16 cellular contexts compared by ENCODE assay signal in genomic region chr11:111185259-111185658, GRCh38.
DNase-seq lines count a peak whose midpoint lies in the region; ATAC-seq and TF ChIP-seq lines count a peak whose summit lies in the region.
"Had no signal": no experiment of that assay in that cellular context is flagged by ENCODE, and none has a peak within 500 bp of the region (broad histone marks: within the 10 kb centered on the region; RNA-seq: fewer than 3 reads in every experiment).

No MANE protein-coding gene starts in this region.

- dilution Hi-C loops in IMR-90 (cut with HindIII; ENCODE audit: low sequenced_read_pairs, unreplicated experiment): no loop called here

- intact Hi-C loops in IMR-90 (cut with micrococcal nuclease) (no loop called here), left cardiac atrium (cut with DNase I) (no loop called here)

- H3K14ac ChIP-seq in IMR-90 (replicated peaks; ENCODE audit: low read depth, low read length): peak overlapping the region; percentile 34; the same call in 1 of the 2 replicates

- H3K4me1 Mint-ChIP-seq in osteocyte (ENCODE audit: unreplicated experiment): peaks cover 23% of the 10 kb centered on the region

- TF ChIP-seq CTCF in DOHH2 (IDR thresholded peaks at IDR 0.05; ENCODE audit: low read depth, low read length, poor library complexity, severe bottlenecking) (no peak), IMR-90 (conservative IDR thresholded peaks at IDR 0.05; ENCODE audit: low read depth, low read length) (no peak), osteocyte (IDR thresholded peaks at IDR 0.05) (no peak)

- H4K8ac ChIP-seq in IMR-90 (ENCODE audit: low read depth in 2 of 2, low read length in 2 of 2): peak overlapping the region in 1 of 2 experiments; percentile 61; a peak in 1 of 4 replicates

- POLR2A ChIA-PET in IMR-90 (lab: Charles Lee; ENCODE audit: unreplicated experiment): no interaction called here

- H3K9me3 Mint-ChIP-seq in osteocyte (ENCODE audit: unreplicated experiment): peaks cover 9% of the 10 kb centered on the region
- H3K9me3 Mint-ChIP-seq: activated CD8-positive, alpha-beta T cell treated with anti-CD3 and anti-CD28 coated beads for 36 hours had no signal

- H2AK9ac ChIP-seq in IMR-90 (replicated peaks; ENCODE audit: low read depth, low read length, poor library complexity): no peak overlapping the region

- 0 out of 2 replicates have a peak, but pooled peaks cover 7% of the 10 kb centered on the region for H3K9me3 ChIP-seq in DOHH2 (ENCODE audit: control insufficient read depth, insufficient read depth, low read length)
- H3K9me3 ChIP-seq in IMR-90 (ENCODE audit: control insufficient read depth, insufficient read depth, low read length): no peaks in the 10 kb centered on the region
- H3K9me3 ChIP-seq: body of pancreas had no signal

- H2BK15ac ChIP-seq in IMR-90 (ENCODE audit: low read depth, low read length): no peak overlapping the region; the same call in 2 of the 3 replicates

- no peak overlapping the region for H3K9ac ChIP-seq in IMR-90 (ENCODE audit: low read depth, low read length)

- no peak overlapping the region for H3K56ac ChIP-seq in IMR-90 (ENCODE audit: extremely low read depth, insufficient read depth, low read length)

- peak; percentile 71 for DNase-seq in IMR-90
- DNase-seq in epidermal melanocyte (ENCODE audit: insufficient read length, low spot score): peak; percentile 24
- no peak for DNase-seq in osteocyte (ENCODE audit: extremely low spot score, unreplicated experiment)
- no peak for DNase-seq in mucosa of gallbladder (ENCODE audit: low spot score)
- DNase-seq in left cardiac atrium: no peak
- DNase-seq in middle frontal gyrus (ENCODE audit: extremely low spot score, low spot score): no peak
- no peak for DNase-seq in NCI-H82 (lab: John Stamatoyannopoulos, UW)
- DNase-seq: activated CD8-positive, alpha-beta T cell treated with anti-CD3 and anti-CD28 coated beads for 36 hours; activated effector memory CD4-positive, alpha-beta T cell treated with Interleukin-2 at 50 U/mL for 16 hours; body of pancreas; effector CD8-positive, alpha-beta T cell; KBM-7; kidney; NCI-H146; stimulated activated CD4-positive, alpha-beta T cell treated with anti-CD3 and anti-CD28 coated beads, Interleukin-4, amount 100 ng/mL, for 24 hours had no signal

- no peak overlapping the region for H4K5ac ChIP-seq in IMR-90 (ENCODE audit: low read depth, low read length)

- H2BK20ac ChIP-seq in IMR-90 (ENCODE audit: low read depth, low read length): peak overlapping the region; percentile 22; the same call in 1 of the 2 replicates

- peak overlapping the region; percentile 70; the same call in 1 of the 2 replicates for H3K4ac ChIP-seq in IMR-90 (ENCODE audit: low read depth, low read length)

- TF ChIP-seq POLR2A in IMR-90 (IDR thresholded peaks at IDR 0.05; ENCODE audit: low read depth, low read length): no peak

- H3K36me3 Mint-ChIP-seq in osteocyte (ENCODE audit: unreplicated experiment): peaks cover 4% of the 10 kb centered on the region

- peak overlapping the region; percentile 65 for H3K27ac Mint-ChIP-seq in osteocyte (ENCODE audit: unreplicated experiment)
- H3K27ac Mint-ChIP-seq: activated CD8-positive, alpha-beta T cell treated with anti-CD3 and anti-CD28 coated beads for 36 hours had no signal

- H4K20me1 ChIP-seq in DOHH2 (ENCODE audit: control insufficient read depth, insufficient read depth, low read depth, low read length) (no peaks in the 10 kb centered on the region), IMR-90 (ENCODE audit: insufficient read depth, low read length) (no peaks in the 10 kb centered on the region)

- no CpG with 5 or more reads among the region's 2 CpGs for WGBS in IMR-90 (ENCODE audit: extremely low coverage in 2 of 2, insufficient read length in 1 of 2), 2 experiments

- no peak overlapping the region for H2AK5ac ChIP-seq in IMR-90 (ENCODE audit: low read depth, low read length)

- H3K27ac ChIP-seq in DOHH2 (ENCODE audit: low read depth, low read length) (no peak overlapping the region), IMR-90 (ENCODE audit: insufficient read depth, low read length) (peak overlapping the region; percentile 70; the same call in 1 of the 2 replicates)
- H3K27ac ChIP-seq: body of pancreas had no signal

- H3K4me3 ChIP-seq in DOHH2 (ENCODE audit: low read length): no peak overlapping the region
- no peak overlapping the region for H3K4me3 ChIP-seq in IMR-90 (ENCODE audit: insufficient read depth, low read depth, low read length)
- H3K4me3 ChIP-seq: body of pancreas had no signal

- H3K4me2 ChIP-seq in DOHH2 (ENCODE audit: low read length): peak overlapping the region; percentile 57
- H3K4me2 ChIP-seq in IMR-90 (ENCODE audit: low read depth, low read length): peak overlapping the region; percentile 74

- no TSS peak for BruUV-seq in IMR-90 (replicated peaks; lab: Mats Ljungman, UMichigan)

- H3K23ac ChIP-seq in IMR-90 (ENCODE audit: low read depth, low read length): no peak overlapping the region

- peak overlapping the region; percentile 61; the same call in 1 of the 2 replicates for H4K91ac ChIP-seq in IMR-90 (ENCODE audit: insufficient read depth, low read depth, low read length)

- no peaks in the 10 kb centered on the region for H3K79me1 ChIP-seq in IMR-90 (ENCODE audit: low read depth in 1 of 2, low read length in 2 of 2)

- peak overlapping the region; percentile 62; the same call in 1 of the 2 replicates for H2BK120ac ChIP-seq in IMR-90 (ENCODE audit: low read depth, low read length)

- H3K18ac ChIP-seq in IMR-90 (ENCODE audit: low read depth, low read length): peak overlapping the region; percentile 54

- ATAC-seq in IMR-90 (ENCODE audit: low read depth) (peak; percentile 82), left cardiac atrium (no peak)
- ATAC-seq: activated CD8-positive, alpha-beta T cell treated with anti-CD3 and anti-CD28 coated beads for 36 hours; body of pancreas had no signal

- in situ Hi-C loops in IMR-90 (cut with MboI; ENCODE audit: low sequenced_read_pairs): no loop called here

- H3K27me3 ChIP-seq in DOHH2 (ENCODE audit: control insufficient read depth, low read length) (no peaks in the 10 kb centered on the region), IMR-90 (ENCODE audit: control insufficient read depth, insufficient read depth, low read length) (no peaks in the 10 kb centered on the region)
- H3K27me3 ChIP-seq: body of pancreas had no signal

- peaks cover 3% of the 10 kb centered on the region; the same call in 1 of the 2 replicates for H3F3A ChIP-seq in DOHH2 (ENCODE audit: control insufficient read depth, insufficient read depth)

- H3K4me1 ChIP-seq in DOHH2 (ENCODE audit: control insufficient read depth, low read length) (peaks cover 47% of the 10 kb centered on the region), IMR-90 (ENCODE audit: control insufficient read depth, insufficient read depth, low read length) (peaks cover 10% of the 10 kb centered on the region)
- H3K4me1 ChIP-seq: body of pancreas had no signal

- no peak overlapping the region for H3K4me3 Mint-ChIP-seq in osteocyte (ENCODE audit: unreplicated experiment)
- H3K4me3 Mint-ChIP-seq: activated CD8-positive, alpha-beta T cell treated with anti-CD3 and anti-CD28 coated beads for 36 hours had no signal

- no peaks in the 10 kb centered on the region for H3K27me3 Mint-ChIP-seq in osteocyte (ENCODE audit: unreplicated experiment)

- no peak for TF ChIP-seq RAD21 in IMR-90 (IDR thresholded peaks at IDR 0.05; ENCODE audit: low read length)

- H3K79me2 ChIP-seq in DOHH2 (ENCODE audit: control insufficient read depth, low read length): no peaks in the 10 kb centered on the region

- H3K9me2 ChIP-seq in DOHH2 (replicated peaks; ENCODE audit: control insufficient read depth, low read length): no peaks in the 10 kb centered on the region

- peak overlapping the region; percentile 95 for H2BK5ac ChIP-seq in IMR-90 (ENCODE audit: low read depth, low read length, poor library complexity, severe bottlenecking)

- H3K9me1 ChIP-seq in IMR-90 (ENCODE audit: insufficient read depth, low read length): 0 out of 2 replicates have a peak, but pooled peaks cover 5% of the 10 kb centered on the region

- CTCF ChIA-PET in IMR-90 (lab: Yijun Ruan, JAX): no interaction called here

- H2AFZ ChIP-seq in IMR-90 (replicated peaks; ENCODE audit: low read length, poor library complexity): no peak overlapping the region

- H3K36me3 ChIP-seq in DOHH2 (ENCODE audit: control insufficient read depth, low read length): no peaks in the 10 kb centered on the region
- H3K36me3 ChIP-seq in IMR-90 (ENCODE audit: control insufficient read depth, insufficient read depth, low read length): no peaks in the 10 kb centered on the region

TF ChIP-seq in IMR-90, 13 proteins besides CTCF, POLR2A, EP300 and RAD21 (continues in another document):
- TF ChIP-seq MXI1 (IDR thresholded peaks at IDR 0.05; ENCODE audit: borderline replicate concordance, low read depth, low read length) (no peak), USF2 (IDR thresholded peaks at IDR 0.05; ENCODE audit: low read depth, low read length) (no peak), CEBPB (IDR thresholded peaks at IDR 0.05; ENCODE audit: low read depth, low read length) (no peak), ELK1 (IDR thresholded peaks at IDR 0.05; ENCODE audit: borderline replicate concordance, low read depth, low read length) (no peak), FOS (IDR thresholded peaks at IDR 0.05; ENCODE audit: low read depth, low read length) (no peak), SMC3 (IDR thresholded peaks at IDR 0.05; ENCODE audit: low read depth, low read length) (no peak), NFE2L2 (IDR thresholded peaks at IDR 0.05; ENCODE audit: low read depth, low read length) (no peak), RCOR1 (IDR thresholded peaks at IDR 0.05; ENCODE audit: insufficient replicate concordance, low read length) (no peak), MAFK (IDR thresholded peaks at IDR 0.05; ENCODE audit: low read depth, low read length) (no peak), CHD1 (IDR thresholded peaks at IDR 0.05; ENCODE audit: low read depth, low read length) (no peak), MAZ (IDR thresholded peaks at IDR 0.05; ENCODE audit: borderline replicate concordance, low read depth, low read length) (no peak)

Comparison
In these comparisons a context has a peak if more than half of its experiments do, and no peak if none do; other contexts are left out.
1. DNase-seq: peak in IMR-90 (single experiment) and epidermal melanocyte (single experiment); none in osteocyte (single experiment), mucosa of gallbladder (single experiment), left cardiac atrium (single experiment), middle frontal gyrus (single experiment) and NCI-H82 (single experiment).